24 cellular contexts compared by ENCODE assay signal in the genomic region with DNA sequence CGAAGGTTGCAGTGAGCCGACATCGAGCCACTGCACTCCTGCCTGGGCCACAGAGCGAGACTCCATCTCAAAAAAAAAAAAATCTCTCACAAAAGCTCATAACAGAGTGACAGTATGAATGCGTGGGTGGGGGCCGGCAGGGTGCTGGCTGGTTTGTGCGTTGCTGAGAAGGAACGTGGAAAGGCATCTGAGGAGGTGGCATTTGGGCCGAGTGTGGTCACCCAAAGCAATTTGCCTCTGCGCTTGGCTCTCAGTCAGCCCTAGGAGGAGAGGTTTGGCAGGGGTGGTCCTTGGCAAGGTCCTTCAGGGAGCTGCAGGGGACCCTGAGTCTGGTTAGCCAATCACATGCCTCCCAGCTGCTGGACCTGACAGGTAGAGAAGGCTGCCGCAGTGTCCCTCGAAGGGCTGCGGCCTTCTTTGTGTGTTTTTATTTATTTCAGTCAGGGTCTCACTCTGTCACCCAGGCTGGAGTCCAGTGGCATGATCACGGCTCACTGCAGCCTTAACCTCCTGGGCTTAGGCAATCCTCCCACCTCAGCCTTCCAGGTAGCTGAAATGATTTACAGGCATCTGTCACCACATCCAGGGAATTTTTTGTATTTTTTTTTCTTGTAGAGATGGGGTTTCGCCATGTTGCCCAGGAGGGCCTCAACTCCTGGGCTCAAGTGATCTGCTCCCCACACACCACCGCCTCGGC. TPM values are rescaled to one million over a fixed set of nuclear protein-coding genes. Genes with fewer than 3 reads are reported as not detected.
"Had no signal": no experiment of that assay in that cellular context is flagged by ENCODE, and none has a peak within 500 bp of the region (broad histone marks: within the 10 kb centered on the region; RNA-seq: fewer than 3 reads in every experiment).

No MANE protein-coding gene starts in this region.

- H3K27me3 Mint-ChIP-seq: activated CD4-positive, alpha-beta T cell treated with anti-CD3 and anti-CD28 coated beads, Interleukin-2, amount 10 ng/mL, durations not matched to agents 24 days and 14 days; naive thymus-derived CD4-positive, alpha-beta T cell; stimulated activated naive CD8-positive, alpha-beta T cell treated with anti-CD3 and anti-CD28 coated beads, Interleukin-15, Interleukin-2, amounts not matched to agents 100 ng/mL and 50 ng/mL, for 24 hours had no signal

- DNase-seq: activated B cell treated with CpG ODN at 0.5 μM for 24 hours; activated CD4-positive, alpha-beta T cell treated with anti-CD3 and anti-CD28 coated beads, Interleukin-2, amount 10 ng/mL, durations not matched to agents 24 days and 14 days; activated naive CD4-positive, alpha-beta T cell treated with Interleukin-2 at 50 U/mL for 16 hours; activated T-cell treated with anti-CD3 and anti-CD28 coated beads for 4 hours; heart right ventricle; mucosa of descending colon; naive thymus-derived CD4-positive, alpha-beta T cell; nucleus accumbens; SW 1271; trophoblast cell had no signal

- H3K36me3 ChIP-seq: ascending aorta, gastroesophageal sphincter, heart right ventricle, right atrium auricular region, suprapubic skin had no signal

- H3K4me1 ChIP-seq: ascending aorta, gastroesophageal sphincter, heart right ventricle, right atrium auricular region, suprapubic skin had no signal

- H3K4me3 ChIP-seq: ascending aorta, gastroesophageal sphincter, heart right ventricle, mucosa of descending colon, right atrium auricular region, suprapubic skin had no signal

- H3K36me3 Mint-ChIP-seq: naive thymus-derived CD4-positive, alpha-beta T cell had no signal

- H3K27ac Mint-ChIP-seq: activated B cell treated with CpG ODN at 0.5 μM for 24 hours; activated CD4-positive, alpha-beta T cell treated with anti-CD3 and anti-CD28 coated beads, Interleukin-2, amount 10 ng/mL, durations not matched to agents 24 days and 14 days; naive thymus-derived CD4-positive, alpha-beta T cell; progenitor cell of endocrine pancreas; stimulated activated naive CD8-positive, alpha-beta T cell treated with anti-CD3 and anti-CD28 coated beads, Interleukin-15, Interleukin-2, amounts not matched to agents 100 ng/mL and 50 ng/mL, for 24 hours had no signal

- H3K9me3 ChIP-seq: ascending aorta, gastroesophageal sphincter, heart right ventricle, mucosa of descending colon, right atrium auricular region, suprapubic skin had no signal

- ATAC-seq: gastroesophageal sphincter; heart right ventricle; left lobe of liver; mucosa of descending colon; naive thymus-derived CD4-positive, alpha-beta T cell had no signal

- H3K27ac ChIP-seq: ascending aorta, gastroesophageal sphincter, heart right ventricle, right atrium auricular region, suprapubic skin had no signal

- H3K4me1 Mint-ChIP-seq: activated B cell treated with CpG ODN at 0.5 μM for 24 hours; activated CD4-positive, alpha-beta T cell treated with anti-CD3 and anti-CD28 coated beads, Interleukin-2, amount 10 ng/mL, durations not matched to agents 24 days and 14 days; naive thymus-derived CD4-positive, alpha-beta T cell had no signal

- H3K27me3 ChIP-seq: ascending aorta, right atrium auricular region, suprapubic skin had no signal

- H3K9me3 Mint-ChIP-seq: activated B cell treated with CpG ODN at 0.5 μM for 24 hours; activated CD4-positive, alpha-beta T cell treated with anti-CD3 and anti-CD28 coated beads, Interleukin-2, amount 10 ng/mL, durations not matched to agents 24 days and 14 days; naive thymus-derived CD4-positive, alpha-beta T cell; stimulated activated naive CD8-positive, alpha-beta T cell treated with anti-CD3 and anti-CD28 coated beads, Interleukin-15, Interleukin-2, amounts not matched to agents 100 ng/mL and 50 ng/mL, for 24 hours had no signal

- FAIRE-seq: bronchial epithelial cell, islet of Langerhans, TTC549 had no signal

- H3K4me3 Mint-ChIP-seq: activated B cell treated with CpG ODN at 0.5 μM for 24 hours; activated CD4-positive, alpha-beta T cell treated with anti-CD3 and anti-CD28 coated beads, Interleukin-2, amount 10 ng/mL, durations not matched to agents 24 days and 14 days; naive thymus-derived CD4-positive, alpha-beta T cell; stimulated activated naive CD8-positive, alpha-beta T cell treated with anti-CD3 and anti-CD28 coated beads, Interleukin-15, Interleukin-2, amounts not matched to agents 100 ng/mL and 50 ng/mL, for 24 hours had no signal

RNA-seq across cellular contexts. Expression of gene OSBPL5, which starts 23.5 kb away (rescaled TPM):
- total RNA-seq: activated B cell treated with CpG ODN at 0.5 μM for 24 hours had no signal

RNA-seq across cellular contexts. Expression of gene MRGPRG, which starts 30.0 kb away (rescaled TPM):
- total RNA-seq: activated B cell treated with CpG ODN at 0.5 μM for 24 hours; activated CD4-positive, alpha-beta T cell treated with anti-CD3 and anti-CD28 coated beads, Interleukin-2, amount 10 ng/mL, durations not matched to agents 24 days and 14 days; activated CD8-positive, alpha-beta memory T cell treated with anti-CD3 and anti-CD28 coated beads for 36 hours; ascending aorta; bronchial epithelial cell; cerebellum; dermis microvascular lymphatic vessel endothelial cell; gastroesophageal sphincter; heart right ventricle; left lobe of liver; mucosa of descending colon; naive thymus-derived CD4-positive, alpha-beta T cell; progenitor cell of endocrine pancreas; right atrium auricular region; suprapubic skin; T-helper 2 cell treated with Interferon-gamma antibody and Interleukin-4, amounts not matched to agents 100 ng/mL and 5 ng/mL, for 36 hours had no signal

RNA-seq across cellular contexts. Expression of gene MRGPRE, which starts 43.6 kb away (rescaled TPM):
- total RNA-seq: activated B cell treated with CpG ODN at 0.5 μM for 24 hours; activated CD4-positive, alpha-beta T cell treated with anti-CD3 and anti-CD28 coated beads, Interleukin-2, amount 10 ng/mL, durations not matched to agents 24 days and 14 days; activated CD8-positive, alpha-beta memory T cell treated with anti-CD3 and anti-CD28 coated beads for 36 hours; ascending aorta; bronchial epithelial cell; dermis microvascular lymphatic vessel endothelial cell; gastroesophageal sphincter; left lobe of liver; naive thymus-derived CD4-positive, alpha-beta T cell; progenitor cell of endocrine pancreas; right atrium auricular region; T-helper 2 cell treated with Interferon-gamma antibody and Interleukin-4, amounts not matched to agents 100 ng/mL and 5 ng/mL, for 36 hours had no signal
